37 cellular contexts compared by ENCODE assay signal in genomic region chr18:11578799-11579198, GRCh38. TPM values are rescaled to one million over a fixed set of nuclear protein-coding genes. Genes with fewer than 3 reads are reported as not detected.
"Had no signal": no experiment of that assay in that cellular context is flagged by ENCODE, and none has a peak within 500 bp of the region (broad histone marks: within the 10 kb centered on the region; RNA-seq: fewer than 3 reads in every experiment).

No MANE protein-coding gene starts in this region.

- H3K36me3 Mint-ChIP-seq: naive thymus-derived CD4-positive, alpha-beta T cell; neural progenitor cell; type B pancreatic cell had no signal

- H3K27me3 Mint-ChIP-seq: effector memory CD8-positive, alpha-beta T cell; type B pancreatic cell had no signal

- ATAC-seq: effector memory CD8-positive, alpha-beta T cell; gastroesophageal sphincter; heart right ventricle; left cardiac atrium; left lung; naive thymus-derived CD4-positive, alpha-beta T cell; right lobe of liver had no signal

- DNase-seq: cortex of kidney; effector memory CD8-positive, alpha-beta T cell; foreskin fibroblast; heart right ventricle; hippocampal formation; left cardiac atrium; left lung; mesenchymal stem cell; midbrain; naive thymus-derived CD4-positive, alpha-beta T cell; right lobe of liver; stimulated activated CD4-positive, alpha-beta T cell treated with anti-CD3 and anti-CD28 coated beads, Interleukin-12 subunit alpha, Interleukin-12 subunit beta, amount 100 ng/mL, for 4 hours; stimulated activated CD4-positive, alpha-beta T cell treated with anti-CD3 and anti-CD28 coated beads, Interleukin-1b, Interleukin-23, amount 100 ng/mL, for 48 hours; stimulated activated CD4-positive, alpha-beta T cell treated with anti-CD3 and anti-CD28 coated beads, Interleukin-4, amount 100 ng/mL, for 1 hour; stimulated activated CD8-positive, alpha-beta memory T cell treated with anti-CD3 and anti-CD28 coated beads, Interleukin-4, amount 100 ng/mL, for 48 hours; stimulated activated naive CD4-positive, alpha-beta T cell treated with Interleukin-2 at 50 U/mL for 16 hours; stomach; thyroid gland had no signal

- H3K27me3 ChIP-seq: gastroesophageal sphincter, left lung, neural progenitor cell, right lobe of liver, stomach, thyroid gland had no signal

- H3K27ac ChIP-seq: gastroesophageal sphincter, heart right ventricle, left lung, neural progenitor cell, parathyroid adenoma, right lobe of liver, stomach, thyroid gland had no signal

- H3K4me1 ChIP-seq: gastroesophageal sphincter, heart right ventricle, left lung, neural progenitor cell, parathyroid adenoma, right lobe of liver, stomach, thyroid gland had no signal

- H3K4me3 ChIP-seq: gastroesophageal sphincter, heart right ventricle, left lung, neural progenitor cell, right lobe of liver, smooth muscle cell, stomach, thyroid gland had no signal

- H3K9me3 Mint-ChIP-seq: effector memory CD8-positive, alpha-beta T cell; naive thymus-derived CD4-positive, alpha-beta T cell; nephron; neural progenitor cell; type B pancreatic cell had no signal

- H3K36me3 ChIP-seq: gastroesophageal sphincter, heart right ventricle, left lung, neural progenitor cell, right lobe of liver, stomach, thyroid gland had no signal

- H3K27ac Mint-ChIP-seq: effector memory CD8-positive, alpha-beta T cell; nephron; neural progenitor cell; progenitor cell of endocrine pancreas; type B pancreatic cell had no signal

- FAIRE-seq: endometrium, islet of Langerhans had no signal

- H3K4me3 Mint-ChIP-seq: effector memory CD8-positive, alpha-beta T cell; nephron; neural progenitor cell; type B pancreatic cell had no signal

- H3K9me3 ChIP-seq: gastroesophageal sphincter, heart right ventricle, left lung, right lobe of liver, stomach, thyroid gland had no signal

RNA-seq across cellular contexts. Expression of gene SLC35G4, which starts 30.6 kb away (rescaled TPM):
- total RNA-seq: dermis microvascular lymphatic vessel endothelial cell; gastroesophageal sphincter; heart right ventricle; kidney epithelial cell; left cardiac atrium; left lung; lower leg skin; lung microvascular endothelial cell; mucosa of gallbladder; naive thymus-derived CD4-positive, alpha-beta T cell; osteoblast; progenitor cell of endocrine pancreas; right lobe of liver; smooth muscle cell; stomach; subcutaneous adipose tissue; temporal lobe; thyroid gland; urinary bladder had no signal
- polyA plus RNA-seq: esophagus; heart right ventricle; naive thymus-derived CD4-positive, alpha-beta T cell; smooth muscle cell; stomach; urinary bladder had no signal
